ENCODE assay signal across 15 cellular contexts in genomic region chr9:97578846-97579245, GRCh38.
"Had no signal": no experiment of that assay in that cellular context is flagged by ENCODE, and none has a peak within 500 bp of the region (broad histone marks: within the 10 kb centered on the region; RNA-seq: fewer than 3 reads in every experiment).

No MANE protein-coding gene starts in this region.

- H3K4me1 ChIP-seq: breast epithelium, SJSA1, thyroid gland had no signal

- ATAC-seq: activated CD4-positive, alpha-beta T cell treated with anti-CD3 and anti-CD28 coated beads for 36 hours; naive thymus-derived CD8-positive, alpha-beta T cell; stimulated activated naive B cell treated with anti-CD40 and anti-IgM and Interleukin-4, amounts not matched to agents 10 μg/mL and 1 μg/mL and 100 μg/mL, for 72 hours; T-helper 17 cell; WTC11 had no signal

- DNase-seq: activated CD4-positive, alpha-beta T cell treated with anti-CD3 and anti-CD28 coated beads for 36 hours; activated CD4-positive, alpha-beta T cell treated with anti-CD3 and anti-CD28 coated beads, Interleukin-2, amount 50 U/mL, for 48 hours; activated gamma-delta T cell; effector CD8-positive, alpha-beta T cell; mammary epithelial cell; naive thymus-derived CD8-positive, alpha-beta T cell; stimulated activated naive B cell treated with anti-CD40 and anti-IgM and Interleukin-4, amounts not matched to agents 10 μg/mL and 1 μg/mL and 100 μg/mL, for 72 hours; T-helper 17 cell; thyroid gland had no signal

- H3K9me3 ChIP-seq: breast epithelium, ovary, SJSA1, thyroid gland had no signal

- FAIRE-seq: astrocyte had no signal

- H3K36me3 ChIP-seq: breast epithelium, ovary, SJSA1 had no signal

- H3K27me3 ChIP-seq: breast epithelium, hepatocyte, ovary, SJSA1, thyroid gland had no signal

- H3K27ac ChIP-seq: breast epithelium, hepatocyte, ovary, SJSA1, thyroid gland had no signal

- H3K4me3 ChIP-seq: breast epithelium, hepatocyte, ovary, SJSA1, thyroid gland had no signal
